ENCODE assay signal across 13 cellular contexts in the genomic region with DNA sequence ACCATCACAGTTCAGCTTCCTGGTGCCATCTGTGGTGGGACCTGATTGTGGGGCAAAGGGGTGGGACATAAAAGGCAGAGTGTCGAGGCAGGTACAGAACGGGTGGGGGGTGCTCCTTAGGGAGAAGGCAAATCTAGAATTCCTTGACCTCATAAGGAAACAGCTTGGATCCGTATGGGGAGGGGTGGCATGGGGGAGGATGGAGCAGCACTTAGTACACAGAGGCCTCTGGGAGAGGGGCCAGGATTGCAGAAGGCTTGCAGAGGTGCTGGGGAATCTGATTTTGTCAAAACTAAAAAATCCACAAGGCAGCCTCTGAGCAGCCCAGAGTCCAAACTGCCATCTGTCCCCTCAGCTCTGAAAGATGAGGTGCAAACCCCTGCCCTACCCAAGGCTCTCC. TPM values are rescaled to one million over a fixed set of nuclear protein-coding genes. Genes with fewer than 3 reads are reported as not detected.
DNase-seq lines count a peak whose midpoint lies in the region; ATAC-seq, FAIRE-seq and TF ChIP-seq lines count a peak whose summit lies in the region.
"Had no signal": no experiment of that assay in that cellular context is flagged by ENCODE, and none has a peak within 500 bp of the region (broad histone marks: within the 10 kb centered on the region; RNA-seq: fewer than 3 reads in every experiment).

No MANE protein-coding gene starts in this region.

- H3K27ac ChIP-seq in CD8-positive, alpha-beta T cell (ENCODE audit: low read depth, low read length) = no peak overlapping the region
- peak overlapping the region; percentile 98 for H3K27ac ChIP-seq in prostate gland
- no peak overlapping the region for H3K27ac ChIP-seq in pancreas

- H3K4me3 Mint-ChIP-seq in CD8-positive, alpha-beta T cell = no peak overlapping the region
- H3K4me3 Mint-ChIP-seq in chondrocyte (ENCODE audit: unreplicated experiment) = no peak overlapping the region

- H3K4me3 ChIP-seq in CD8-positive, alpha-beta T cell (ENCODE audit: low read depth, low read length) = no peak overlapping the region
- H3K4me3 ChIP-seq in Loucy (ENCODE audit: low read length, poor library complexity, severe bottlenecking) (peak overlapping the region; percentile 76), prostate gland (no peak overlapping the region), pancreas (no peak overlapping the region)

- H4K20me1 ChIP-seq in Loucy (ENCODE audit: insufficient read depth, low read length, poor library complexity, severe bottlenecking) = peaks cover 4% of the 10 kb centered on the region

- ATAC-seq in CD8-positive, alpha-beta T cell = no peak
- ATAC-seq in pancreas = no peak

- CTCF ChIA-PET in CD8-positive, alpha-beta T cell (lab: Charles Lee) = interaction anchor here (1.2 to 1.8 kb wide), 3 partner anchors 9 to 158 kb away, joined by 3 to 6 read pairs (median 4); no protein-coding TSS in a partner anchor

- no peaks in the 10 kb centered on the region for H3K9me2 ChIP-seq in Loucy (replicated peaks; ENCODE audit: low read depth, low read length)

- no peak overlapping the region for H3K4me2 ChIP-seq in Loucy (ENCODE audit: low read depth, low read length, poor library complexity, severe bottlenecking)

- no peak overlapping the region for H3K9ac ChIP-seq in Loucy (ENCODE audit: low read depth, low read length, poor library complexity, severe bottlenecking)

- H3K79me2 ChIP-seq in Loucy (ENCODE audit: insufficient read depth, low read length) = peaks cover 18% of the 10 kb centered on the region; the same call in 1 of the 2 replicates

- no peak for FAIRE-seq in pancreas (lab: Jason Lieb, UNC)
- FAIRE-seq: H54 had no signal

- POLR2A ChIA-PET in CD8-positive, alpha-beta T cell (lab: Charles Lee) = interaction anchor here (1.1 to 4.5 kb wide), 2 partner anchors 22 to 55 kb away, joined by 3 to 23 read pairs; a partner anchor contains a TSS

- no peak overlapping the region for H2AFZ ChIP-seq in Loucy (ENCODE audit: low read length)

- TF ChIP-seq POLR2A in prostate gland (IDR thresholded peaks at IDR 0.05) = no peak

- no peaks in the 10 kb centered on the region for H3K27me3 Mint-ChIP-seq in CD8-positive, alpha-beta T cell (ENCODE audit: low read depth)
- H3K27me3 Mint-ChIP-seq in chondrocyte (ENCODE audit: low read depth) = no peaks in the 10 kb centered on the region

- peaks cover 47% of the 10 kb centered on the region for H3K4me1 ChIP-seq in CD8-positive, alpha-beta T cell (ENCODE audit: insufficient read depth, low read length)
- peaks cover 16% of the 10 kb centered on the region for H3K4me1 ChIP-seq in Loucy (ENCODE audit: insufficient read depth, low read length, poor library complexity, severe bottlenecking)
- H3K4me1 ChIP-seq in prostate gland (replicated peaks) = no peaks in the 10 kb centered on the region
- peaks cover 0 to 6% (median 0%) of the 10 kb centered on the region in 3 donors for H3K4me1 ChIP-seq in pancreas

- 57% methylated on average over 3 of the region's 3 CpGs for WGBS in prostate gland
- WGBS in pancreas, 2 donors = 76 to 81% methylated on average over 3 of the region's 3 CpGs

- H3K36me3 Mint-ChIP-seq in CD8-positive, alpha-beta T cell = peaks cover 17% of the 10 kb centered on the region
- H3K36me3 Mint-ChIP-seq in chondrocyte (ENCODE audit: low read depth) = peaks cover 2% of the 10 kb centered on the region

- intact Hi-C loops in CD8-positive, alpha-beta T cell (cut with DNase I, micrococcal nuclease) = loop anchor here in 1 of 2 experiments (5.0 to 10.0 kb wide), 3 partner anchors 282 to 404 kb away; a partner anchor contains a TSS
- intact Hi-C loops in prostate gland (cut with DNase I) (no loop called here), pancreas (cut with DNase I) (no loop called here)

- no peaks in the 10 kb centered on the region for H3F3A ChIP-seq in Loucy (ENCODE audit: low read depth)

- no peaks in the 10 kb centered on the region for H3K27me3 ChIP-seq in CD8-positive, alpha-beta T cell (ENCODE audit: insufficient read depth, low read length)
- H3K27me3 ChIP-seq in Loucy (ENCODE audit: insufficient read depth, low read length, poor library complexity, severe bottlenecking) (no peaks in the 10 kb centered on the region), prostate gland (replicated peaks; ENCODE audit: insufficient read depth) (no peaks in the 10 kb centered on the region), pancreas (no peaks in the 10 kb centered on the region)

- no peak for TF ChIP-seq CTCF in CD8-positive, alpha-beta T cell (IDR thresholded peaks at IDR 0.05)
- no peak for TF ChIP-seq CTCF in Loucy (conservative IDR thresholded peaks at IDR 0.05; ENCODE audit: low read length)
- no peak for TF ChIP-seq CTCF in chondrocyte (IDR thresholded peaks at IDR 0.05)
- TF ChIP-seq CTCF in prostate gland (IDR thresholded peaks at IDR 0.05) = no peak
- no peak for TF ChIP-seq CTCF in pancreas (IDR thresholded peaks at IDR 0.05)

- no peaks in the 10 kb centered on the region for H3K9me3 Mint-ChIP-seq in CD8-positive, alpha-beta T cell
- no peaks in the 10 kb centered on the region for H3K9me3 Mint-ChIP-seq in chondrocyte (ENCODE audit: low read depth)

- H3K36me3 ChIP-seq in CD8-positive, alpha-beta T cell (ENCODE audit: insufficient read depth, low read length) = peaks cover 5% of the 10 kb centered on the region
- H3K36me3 ChIP-seq in Loucy (ENCODE audit: insufficient read depth, low read length) (no peaks in the 10 kb centered on the region), prostate gland (no peaks in the 10 kb centered on the region), pancreas (no peaks in the 10 kb centered on the region)

- peaks cover 29% of the 10 kb centered on the region for H3K4me1 Mint-ChIP-seq in CD8-positive, alpha-beta T cell (ENCODE audit: low read depth)
- H3K4me1 Mint-ChIP-seq in chondrocyte (ENCODE audit: low read depth) = peaks cover 36% of the 10 kb centered on the region

- H3K27ac Mint-ChIP-seq in CD8-positive, alpha-beta T cell = peak overlapping the region; percentile 27
- peak overlapping the region; percentile 92 for H3K27ac Mint-ChIP-seq in chondrocyte (ENCODE audit: unreplicated experiment)

- no peaks in the 10 kb centered on the region for H3K9me3 ChIP-seq in CD8-positive, alpha-beta T cell (ENCODE audit: low read length)
- no peaks in the 10 kb centered on the region for H3K9me3 ChIP-seq in Loucy (ENCODE audit: insufficient read depth, low read depth, low read length)
- no peaks in the 10 kb centered on the region for H3K9me3 ChIP-seq in prostate gland
- no peaks in the 10 kb centered on the region for H3K9me3 ChIP-seq in pancreas

- DNase-seq in CD8-positive, alpha-beta T cell = no peak
- DNase-seq in chondrocyte (ENCODE audit: low spot score) = no peak
- DNase-seq in prostate gland (ENCODE audit: low spot score) = no peak
- DNase-seq in NCI-H1930 (lab: John Stamatoyannopoulos, UW) = no peak
- DNase-seq in pancreas = no peak
- DNase-seq in NCI-H748 (lab: John Stamatoyannopoulos, UW; ENCODE audit: unreplicated experiment) = no peak
- no peak for DNase-seq in D341Med (ENCODE audit: low spot score)
- DNase-seq: GF-D8; islet precursor cell; SHP77 treated with DMSO at 0.1 percent for 48 hours; stimulated activated CD4-positive, alpha-beta T cell treated with anti-CD3 and anti-CD28 coated beads, Interleukin-4, amount 100 ng/mL, for 1 hour had no signal

RNA-seq across cellular contexts. Expression of a gene that starts 2.3 kb away (rescaled TPM):
- total RNA-seq in CD8-positive, alpha-beta T cell = 100 to 1,000 TPM; 176 TPM
- total RNA-seq in chondrocyte (66.3 to 81.7 TPM (median 81.1 TPM) in 3 replicates), prostate gland (10 to 100 TPM; 61.4 to 66.1 TPM), pancreas (10 to 100 TPM; 23.1 to 42.9 (median 38.7) TPM)
- polyA plus RNA-seq in pancreas = 10 to 100 TPM; 56.0 to 86.7 TPM

RNA-seq across cellular contexts. Expression of a gene that starts 2.3 kb away (rescaled TPM):
- total RNA-seq in CD8-positive, alpha-beta T cell = 1,000 to 10,000 TPM; 1,274 to 1,333 TPM
- total RNA-seq in chondrocyte = 1,923 to 4,327 TPM (median 4,325 TPM) in 3 replicates
- 1,000 to 10,000 TPM; 1,711 to 2,337 TPM for total RNA-seq in prostate gland
- total RNA-seq in pancreas = 100 to 1,000 TPM in 4 of 6 donors, 10 to 100 TPM in 2; 67.0 to 298 (median 142) TPM
- polyA plus RNA-seq in pancreas = 100 to 1,000 TPM; 222 to 259 TPM

RNA-seq across cellular contexts. Expression of a gene that starts 21.4 kb away (rescaled TPM):
- total RNA-seq in CD8-positive, alpha-beta T cell = 1,000 to 10,000 TPM; 6,105 to 6,263 TPM
- total RNA-seq in chondrocyte = 1,847 to 2,160 TPM (median 2,120 TPM) in 3 replicates
- total RNA-seq in prostate gland = 1,000 to 10,000 TPM; 3,702 to 5,500 TPM
- 1,000 to 10,000 TPM; 2,194 to 4,058 (median 3,145) TPM for total RNA-seq in pancreas
- 1,000 to 10,000 TPM; 2,751 to 3,412 TPM for polyA plus RNA-seq in pancreas

RNA-seq across cellular contexts. Expression of a gene that starts 32.3 kb away (rescaled TPM):
- total RNA-seq in CD8-positive, alpha-beta T cell = 10 to 100 TPM; 19.3 to 19.7 TPM
- 39.4 to 44.5 TPM (median 40.8 TPM) in 3 replicates for total RNA-seq in chondrocyte
- 10 to 100 TPM; 36.8 to 70.7 TPM for total RNA-seq in prostate gland
- 10 to 100 TPM in 1 of 6 donors, 1 to 10 TPM in 5; 5.1 to 13.6 (median 7.3) TPM for total RNA-seq in pancreas
- 10 to 100 TPM; 11.3 to 16.5 TPM for polyA plus RNA-seq in pancreas

RNA-seq across cellular contexts. Expression of a gene that starts 34.6 kb away (rescaled TPM):
- 10 to 100 TPM; 48.9 to 52.3 TPM for total RNA-seq in CD8-positive, alpha-beta T cell
- total RNA-seq in chondrocyte = 33.4 to 39.1 TPM (median 38.7 TPM) in 3 replicates
- total RNA-seq in prostate gland = 10 to 100 TPM; 25.7 to 56.5 TPM
- 10 to 100 TPM; 14.6 to 26.7 (median 17.1) TPM for total RNA-seq in pancreas
- polyA plus RNA-seq in pancreas = 10 to 100 TPM; 77.0 to 82.7 TPM

Comparison
In these comparisons a context has a peak if more than half of its experiments do, and no peak if none do; other contexts are left out.
1. H3K27ac ChIP-seq: peak in prostate gland (2 of 2); none in CD8-positive, alpha-beta T cell (single experiment) and pancreas (0 of 4).